In the genomic region with DNA sequence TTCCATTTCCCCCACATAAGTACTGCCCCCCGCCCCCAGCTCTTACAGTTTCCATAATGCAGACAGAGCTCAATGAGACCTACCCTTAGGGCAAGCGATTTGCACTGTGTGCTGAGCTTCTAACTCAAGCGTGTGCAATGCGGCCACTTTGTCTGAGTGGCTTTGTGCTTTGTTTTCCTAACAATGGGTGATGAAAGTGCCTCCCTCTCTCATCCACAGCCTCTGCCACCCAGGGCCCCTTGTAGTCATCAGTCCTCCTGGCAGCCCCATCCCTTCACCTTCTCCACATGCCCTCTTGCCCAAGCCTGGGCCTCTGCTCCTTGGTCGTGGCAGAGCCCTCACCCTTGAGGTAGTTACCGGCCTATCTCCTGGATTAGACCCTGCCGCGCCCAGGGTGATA, we compare ENCODE assay signal across 19 cellular contexts. TPM values are rescaled to one million over a fixed set of nuclear protein-coding genes. Genes with fewer than 3 reads are reported as not detected.
DNase-seq lines count a peak whose midpoint lies in the region; ATAC-seq and TF ChIP-seq lines count a peak whose summit lies in the region.
"Had no signal": no experiment of that assay in that cellular context is flagged by ENCODE, and none has a peak within 500 bp of the region (broad histone marks: within the 10 kb centered on the region; RNA-seq: fewer than 3 reads in every experiment).

No MANE protein-coding gene starts in this region.

- H3K9me2 ChIP-seq in hepatocyte (replicated peaks; ENCODE audit: insufficient read depth) = no peaks in the 10 kb centered on the region

- no peaks in the 10 kb centered on the region for H3K27me3 Mint-ChIP-seq in activated T-cell treated with anti-CD3 and anti-CD28 coated beads, Interleukin-2, amount 50 U/mL, for 72 hours (ENCODE audit: low read depth)
- H3K27me3 Mint-ChIP-seq in naive thymus-derived CD8-positive, alpha-beta T cell = no peaks in the 10 kb centered on the region
- H3K27me3 Mint-ChIP-seq in glutamatergic neuron (ENCODE audit: unreplicated experiment) = no peaks in the 10 kb centered on the region
- H3K27me3 Mint-ChIP-seq: naive thymus-derived CD4-positive, alpha-beta T cell had no signal

- H3K36me3 Mint-ChIP-seq in activated T-cell treated with anti-CD3 and anti-CD28 coated beads, Interleukin-2, amount 50 U/mL, for 72 hours (ENCODE audit: insufficient read depth in 2 of 2) = no peaks in the 10 kb centered on the region
- no peaks in the 10 kb centered on the region for H3K36me3 Mint-ChIP-seq in naive thymus-derived CD8-positive, alpha-beta T cell
- peaks cover under 1% of the 10 kb centered on the region for H3K36me3 Mint-ChIP-seq in glutamatergic neuron (ENCODE audit: unreplicated experiment)

- H3K4me1 ChIP-seq in hepatocyte (ENCODE audit: insufficient read depth) = no peaks in the 10 kb centered on the region
- H3K4me1 ChIP-seq: ascending aorta had no signal

- DNase-seq in activated T-cell treated with anti-CD3 and anti-CD28 coated beads, Interleukin-2, amount 50 U/mL, for 72 hours = no peak
- no peak for DNase-seq in activated T-cell treated with anti-CD3 and anti-CD28 coated beads, Interleukin-2, amount 50 U/mL, for 48 hours
- no peak for DNase-seq in naive thymus-derived CD8-positive, alpha-beta T cell
- DNase-seq in superior temporal gyrus (ENCODE audit: extremely low spot score) (peak; percentile 93), Kasumi-1 (lab: John Stamatoyannopoulos, UW) (no peak), glutamatergic neuron (no peak), hepatocyte (ENCODE audit: low spot score) (no peak)
- DNase-seq: activated CD4-positive, CD25-positive, alpha-beta regulatory T cell treated with anti-CD3 and anti-CD28 coated beads, Interleukin-2, amount 50 U/mL, for 72 hours; activated T-cell treated with anti-CD3 and anti-CD28 coated beads, Interleukin-2, amount 50 U/mL, for 1 hour; Calu3; cortex of kidney; GF-D8; left lung; naive thymus-derived CD4-positive, alpha-beta T cell; sigmoid colon; stimulated activated CD4-positive, alpha-beta T cell treated with anti-CD3 and anti-CD28 coated beads, Interleukin-4, amount 100 ng/mL, for 1 hour had no signal

- H3K79me2 ChIP-seq in hepatocyte = no peaks in the 10 kb centered on the region

- ATAC-seq in activated T-cell treated with anti-CD3 and anti-CD28 coated beads, Interleukin-2, amount 50 U/mL, for 72 hours (replicated peaks in 1 of 2) = peak; percentile 8 to 15
- no peak for ATAC-seq in naive thymus-derived CD8-positive, alpha-beta T cell
- ATAC-seq: left lung had no signal

- no peak for TF ChIP-seq CTCF in glutamatergic neuron (IDR thresholded peaks at IDR 0.05; ENCODE audit: partially characterized antibody, unreplicated experiment)
- TF ChIP-seq CTCF in hepatocyte (IDR thresholded peaks at IDR 0.05; ENCODE audit: poor library complexity) = no peak

- no peak overlapping the region for H2AFZ ChIP-seq in hepatocyte

- peak overlapping the region; percentile 91 for H3K27ac ChIP-seq in angular gyrus (ENCODE audit: low read depth, low read length)
- no peak overlapping the region for H3K27ac ChIP-seq in hepatocyte
- H3K27ac ChIP-seq: ascending aorta, left lung, sigmoid colon had no signal

- peaks cover 15% of the 10 kb centered on the region for H3K4me1 Mint-ChIP-seq in activated T-cell treated with anti-CD3 and anti-CD28 coated beads, Interleukin-2, amount 50 U/mL, for 72 hours (ENCODE audit: low read depth)
- H3K4me1 Mint-ChIP-seq in naive thymus-derived CD8-positive, alpha-beta T cell = peaks cover 10 to 34% (median 25%) of the 10 kb centered on the region in 4 donors
- H3K4me1 Mint-ChIP-seq in glutamatergic neuron (ENCODE audit: low read depth, unreplicated experiment) = no peaks in the 10 kb centered on the region

- POLR2A ChIA-PET in naive thymus-derived CD8-positive, alpha-beta T cell (lab: Charles Lee) = interaction anchor here (0.6 kb wide), 1 partner anchor 17 kb away, joined by 4 read pairs; a partner anchor contains a TSS

- no peaks in the 10 kb centered on the region for H4K20me1 ChIP-seq in hepatocyte (ENCODE audit: insufficient read depth, poor library complexity, severe bottlenecking)

- no peaks in the 10 kb centered on the region for H3K36me3 ChIP-seq in hepatocyte (replicated peaks; ENCODE audit: insufficient read depth, low read depth)
- H3K36me3 ChIP-seq: ascending aorta, sigmoid colon had no signal

- H3K27ac Mint-ChIP-seq in activated T-cell treated with anti-CD3 and anti-CD28 coated beads, Interleukin-2, amount 50 U/mL, for 72 hours = no peak overlapping the region
- H3K27ac Mint-ChIP-seq in naive thymus-derived CD8-positive, alpha-beta T cell = peak overlapping the region in 6 of 10 donors; percentile 2 to 85 (median 61)
- no peak overlapping the region for H3K27ac Mint-ChIP-seq in glutamatergic neuron (ENCODE audit: unreplicated experiment)
- H3K27ac Mint-ChIP-seq: T-helper 1 cell treated with Interleukin-12 subunit alpha and Interleukin-12 subunit beta and Interleukin-4 antibody, amounts not matched to agents 30 μg/mL and 1 μg/mL, for 36 hours had no signal

- no peaks in the 10 kb centered on the region for H3K27me3 ChIP-seq in hepatocyte
- H3K27me3 ChIP-seq: ascending aorta, left lung, sigmoid colon had no signal

- WGBS in hepatocyte (ENCODE audit: low lambda C conversion rate, missing lambda C conversion rate) = 68% methylated on average over 8 of the region's 8 CpGs

- no peak overlapping the region for H3K4me3 ChIP-seq in hepatocyte
- H3K4me3 ChIP-seq: ascending aorta, left lung, sigmoid colon had no signal

- no peaks in the 10 kb centered on the region for H3K9me3 Mint-ChIP-seq in activated T-cell treated with anti-CD3 and anti-CD28 coated beads, Interleukin-2, amount 50 U/mL, for 72 hours
- H3K9me3 Mint-ChIP-seq in naive thymus-derived CD8-positive, alpha-beta T cell = no peaks in the 10 kb centered on the region
- no peaks in the 10 kb centered on the region for H3K9me3 Mint-ChIP-seq in glutamatergic neuron (ENCODE audit: unreplicated experiment)
- H3K9me3 Mint-ChIP-seq: T-helper 1 cell treated with Interleukin-12 subunit alpha and Interleukin-12 subunit beta and Interleukin-4 antibody, amounts not matched to agents 30 μg/mL and 1 μg/mL, for 36 hours had no signal

- H3K4me2 ChIP-seq in hepatocyte = no peak overlapping the region

- peak overlapping the region in 1 of 2 donors; percentile 2 for H3K4me3 Mint-ChIP-seq in activated T-cell treated with anti-CD3 and anti-CD28 coated beads, Interleukin-2, amount 50 U/mL, for 72 hours
- no peak overlapping the region for H3K4me3 Mint-ChIP-seq in naive thymus-derived CD8-positive, alpha-beta T cell
- H3K4me3 Mint-ChIP-seq in glutamatergic neuron (ENCODE audit: unreplicated experiment) = no peak overlapping the region
- H3K4me3 Mint-ChIP-seq: naive thymus-derived CD4-positive, alpha-beta T cell; T-helper 1 cell treated with Interleukin-12 subunit alpha and Interleukin-12 subunit beta and Interleukin-4 antibody, amounts not matched to agents 30 μg/mL and 1 μg/mL, for 36 hours had no signal

- H3K9me3 ChIP-seq in hepatocyte (ENCODE audit: low read depth) = no peaks in the 10 kb centered on the region
- H3K9me3 ChIP-seq: ascending aorta, left lung, sigmoid colon had no signal

RNA-seq across cellular contexts. Expression of a gene that starts 17.2 kb away (rescaled TPM):
- 1 to 10 TPM; 2.3 to 3.3 TPM for total RNA-seq in activated T-cell treated with anti-CD3 and anti-CD28 coated beads, Interleukin-2, amount 50 U/mL, for 72 hours
- total RNA-seq in naive thymus-derived CD8-positive, alpha-beta T cell = 1 to 10 TPM; 1.3 to 1.6 TPM
- 1 to 10 TPM in 2 of 3 donors, under 1 TPM in 1; 0.41 to 4.0 (median 1.1) TPM for polyA plus RNA-seq in naive thymus-derived CD8-positive, alpha-beta T cell
- total RNA-seq in glutamatergic neuron (ENCODE audit: unreplicated experiment) (2.6 TPM), hepatocyte (4.9 and 7.3 TPM in 2 replicates)
- 4.4 and 5.1 TPM in 2 replicates for polyA plus RNA-seq in hepatocyte
- polyA plus RNA-seq: naive thymus-derived CD4-positive, alpha-beta T cell had no signal

Comparison
In these comparisons a context has a peak if more than half of its experiments do, and no peak if none do; other contexts are left out.
1. ATAC-seq: peak in activated T-cell treated with anti-CD3 and anti-CD28 coated beads, Interleukin-2, amount 50 U/mL, for 72 hours (2 of 2); none in naive thymus-derived CD8-positive, alpha-beta T cell (0 of 2).
2. H3K27ac Mint-ChIP-seq: peak in naive thymus-derived CD8-positive, alpha-beta T cell (6 of 10); none in activated T-cell treated with anti-CD3 and anti-CD28 coated beads, Interleukin-2, amount 50 U/mL, for 72 hours (single experiment) and glutamatergic neuron (single experiment).